17 cellular contexts compared by ENCODE assay signal in the genomic region with DNA sequence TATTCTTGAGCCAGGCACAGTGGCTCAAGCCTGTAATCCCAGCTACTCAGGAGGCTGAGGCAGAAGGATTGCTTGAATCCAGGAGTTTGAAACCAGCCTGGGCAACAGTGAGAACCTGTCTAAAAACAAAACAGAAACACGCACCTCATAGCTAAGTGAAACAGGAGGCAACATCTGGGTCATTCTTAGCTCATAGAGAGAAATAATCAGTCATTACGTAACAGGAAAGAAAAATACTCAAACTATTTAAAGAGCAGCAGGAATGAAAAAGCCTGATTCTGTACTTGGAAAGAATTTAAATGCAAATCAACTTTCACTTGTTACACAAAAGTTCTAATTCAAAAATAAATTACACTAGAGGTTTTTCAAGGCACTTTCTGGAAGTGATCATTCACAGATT. TPM values are rescaled to one million over a fixed set of nuclear protein-coding genes. Genes with fewer than 3 reads are reported as not detected.
DNase-seq lines count a peak whose midpoint lies in the region; ATAC-seq and TF ChIP-seq lines count a peak whose summit lies in the region.
"Had no signal": no experiment of that assay in that cellular context is flagged by ENCODE, and none has a peak within 500 bp of the region (broad histone marks: within the 10 kb centered on the region; RNA-seq: fewer than 3 reads in every experiment).

No MANE protein-coding gene starts in this region.

- no peak overlapping the region for H2AK9ac ChIP-seq in IMR-90 (replicated peaks; ENCODE audit: low read depth, low read length, poor library complexity)

- H3K23ac ChIP-seq in IMR-90 (ENCODE audit: low read depth, low read length) = no peak overlapping the region; the same call in 1 of the 2 replicates

- 0 out of 4 replicates have a peak, but pooled peaks cover 0 to under 1% of the 10 kb centered on the region in 2 experiments for H3K79me1 ChIP-seq in IMR-90 (ENCODE audit: low read depth in 1 of 2, low read length in 2 of 2)

- H2BK15ac ChIP-seq in IMR-90 (ENCODE audit: low read depth, low read length) = no peak overlapping the region

- H3K27ac ChIP-seq in IMR-90 (ENCODE audit: insufficient read depth, low read length) = no peak overlapping the region
- H3K27ac ChIP-seq: cardiac muscle cell, esophagus muscularis mucosa, stomach had no signal

- no peak overlapping the region for H3K9ac ChIP-seq in IMR-90 (ENCODE audit: low read depth, low read length)

- no peak overlapping the region for H2BK20ac ChIP-seq in IMR-90 (ENCODE audit: low read depth, low read length)

- ATAC-seq in IMR-90 (ENCODE audit: low read depth) = peak; percentile 19; the same call in 1 of the 2 replicates
- peak; percentile 12 for ATAC-seq in left lobe of liver
- ATAC-seq in HG03469 (IDR thresholded peaks at IDR 0.05; ENCODE audit: unreplicated experiment) = no peak

- no peak overlapping the region for H2AK5ac ChIP-seq in IMR-90 (ENCODE audit: low read depth, low read length)

- no peak overlapping the region for H3K4ac ChIP-seq in IMR-90 (ENCODE audit: low read depth, low read length)

- TF ChIP-seq CTCF in GM13976 (IDR thresholded peaks at IDR 0.05; ENCODE audit: borderline replicate concordance, control extremely low read depth, extremely low read depth, insufficient read depth, missing control alignments) = no peak
- no peak for TF ChIP-seq CTCF in IMR-90 (conservative IDR thresholded peaks at IDR 0.05; ENCODE audit: low read depth, low read length)

- H3K4me1 ChIP-seq in IMR-90 (ENCODE audit: control insufficient read depth, insufficient read depth, low read length) = peaks cover 3% of the 10 kb centered on the region

- DNase-seq in GM13976 (ENCODE audit: low spot score) (peak; percentile 40), IMR-90 (peak; percentile 68), amniotic epithelial cell (ENCODE audit: low read depth) (peak; percentile 54), left lobe of liver (ENCODE audit: low spot score) (no peak), NCI-H2081 treated with DMSO at 0.1 percent for 48 hours (lab: John Stamatoyannopoulos, UW) (no peak), posterior cingulate gyrus (no peak)
- DNase-seq in stimulated activated CD4-positive, alpha-beta T cell treated with anti-CD3 and anti-CD28 coated beads, Interleukin-2, amount 100 ng/mL, for 48 hours = no peak
- DNase-seq: activated CD4-positive, alpha-beta T cell treated with anti-CD3 and anti-CD28 coated beads, Interleukin-2, amount 10 ng/mL, durations not matched to agents 24 days and 14 days; activated gamma-delta T cell; CD4-positive, CD25-positive, alpha-beta regulatory T cell; immature natural killer cell; retina; stomach had no signal

- no peaks in the 10 kb centered on the region; the same call in 1 of the 2 replicates for H4K20me1 ChIP-seq in IMR-90 (ENCODE audit: insufficient read depth, low read length)

- BruUV-seq in IMR-90 (replicated peaks; lab: Mats Ljungman, UMichigan) = no TSS peak

- no peak overlapping the region for H2AFZ ChIP-seq in IMR-90 (replicated peaks; ENCODE audit: low read length, poor library complexity)

- H3K4me2 ChIP-seq in IMR-90 (ENCODE audit: low read depth, low read length) = peak overlapping the region; percentile 82

- H2BK5ac ChIP-seq in IMR-90 (ENCODE audit: low read depth, low read length, poor library complexity, severe bottlenecking) = no peak overlapping the region

- H4K8ac ChIP-seq in IMR-90 (ENCODE audit: low read depth in 2 of 2, low read length in 2 of 2) = 0 out of 4 replicates have a peak overlapping the region, but pooled peaks of 1 of the 2 experiments have one; percentile 38

- TF ChIP-seq RAD21 in IMR-90 (IDR thresholded peaks at IDR 0.05; ENCODE audit: low read length) = no peak

- intact Hi-C loops in IMR-90 (cut with micrococcal nuclease) (no loop called here), posterior cingulate gyrus (cut with DNase I) (loop anchor here (10.0 kb wide), 2 partner anchors 295 to 335 kb away; partner anchors contain the start of gene CA4)

- no peak overlapping the region for H3K56ac ChIP-seq in IMR-90 (ENCODE audit: extremely low read depth, insufficient read depth, low read length)

- H3K27me3 ChIP-seq in IMR-90 (ENCODE audit: control insufficient read depth, insufficient read depth, low read length) = no peaks in the 10 kb centered on the region
- H3K27me3 ChIP-seq: cardiac muscle cell, esophagus muscularis mucosa, stomach had no signal

- WGBS in IMR-90 (ENCODE audit: extremely low coverage in 2 of 2, insufficient read length in 1 of 2), 2 experiments = no CpG with 5 or more reads among the region's 2 CpGs

- peaks cover 3% of the 10 kb centered on the region for H3K9me1 ChIP-seq in IMR-90 (ENCODE audit: insufficient read depth, low read length)

- H3K14ac ChIP-seq in IMR-90 (replicated peaks; ENCODE audit: low read depth, low read length) = no peak overlapping the region

- dilution Hi-C loops in IMR-90 (cut with HindIII; ENCODE audit: low sequenced_read_pairs, unreplicated experiment) = no loop called here

- no peak overlapping the region for H4K91ac ChIP-seq in IMR-90 (ENCODE audit: insufficient read depth, low read depth, low read length)

- H3K36me3 ChIP-seq in IMR-90 (ENCODE audit: control insufficient read depth, insufficient read depth, low read length) = peaks cover under 1% of the 10 kb centered on the region; the same call in 1 of the 2 replicates
- H3K36me3 ChIP-seq: cardiac muscle cell, esophagus muscularis mucosa had no signal

- no peak overlapping the region for H4K5ac ChIP-seq in IMR-90 (ENCODE audit: low read depth, low read length)

- H2BK120ac ChIP-seq in IMR-90 (ENCODE audit: low read depth, low read length) = no peak overlapping the region

- TF ChIP-seq POLR2A in IMR-90 (IDR thresholded peaks at IDR 0.05; ENCODE audit: low read depth, low read length) = no peak

- CTCF ChIA-PET in IMR-90 (lab: Yijun Ruan, JAX) = no interaction called here

- H3K4me3 ChIP-seq in IMR-90 (ENCODE audit: insufficient read depth, low read depth, low read length) = no peak overlapping the region
- H3K4me3 ChIP-seq: cardiac muscle cell, esophagus muscularis mucosa, stomach had no signal

- H3K18ac ChIP-seq in IMR-90 (ENCODE audit: low read depth, low read length) = no peak overlapping the region

- H3K9me3 ChIP-seq in IMR-90 (ENCODE audit: control insufficient read depth, insufficient read depth, low read length) = no peaks in the 10 kb centered on the region
- H3K9me3 ChIP-seq: esophagus muscularis mucosa, stomach had no signal

- POLR2A ChIA-PET in IMR-90 (lab: Charles Lee; ENCODE audit: unreplicated experiment) = no interaction called here

- in situ Hi-C loops in GM13976 (cut with MboI; ENCODE audit: low sequenced_read_pairs, unreplicated experiment) (no loop called here), IMR-90 (cut with MboI; ENCODE audit: low sequenced_read_pairs) (no loop called here)

TF ChIP-seq in IMR-90, 13 proteins besides CTCF, POLR2A, EP300 and RAD21:
- TF ChIP-seq CEBPB (IDR thresholded peaks at IDR 0.05; ENCODE audit: low read depth, low read length) = peak; percentile 65
- no peak for TF ChIP-seq RFX5 (IDR thresholded peaks at IDR 0.05; ENCODE audit: low read depth, low read length)
- no peak for TF ChIP-seq SMC3 (IDR thresholded peaks at IDR 0.05; ENCODE audit: low read depth, low read length)
- TF ChIP-seq MAZ (IDR thresholded peaks at IDR 0.05; ENCODE audit: borderline replicate concordance, low read depth, low read length) = no peak

RNA-seq across cellular contexts. Expression of gene CHCT1, which starts 17.2 kb away (rescaled TPM):
- total RNA-seq in IMR-90 (2012; rRNA removed) (not detected in 2 replicates), left lobe of liver (not detected)
- not detected in 2 replicates for polyA plus RNA-seq in IMR-90 (2012; rRNA removed)
- polyA plus RNA-seq in IMR-90 (2012; cell fraction: cytosol; rRNA removed) = not detected in 2 replicates
- not detected in 2 replicates for polyA plus RNA-seq in IMR-90 (2012; cell fraction: nucleus; rRNA removed; ENCODE audit: low replicate concordance)
- total RNA-seq: activated CD4-positive, alpha-beta T cell treated with anti-CD3 and anti-CD28 coated beads, Interleukin-2, amount 10 ng/mL, durations not matched to agents 24 days and 14 days; cardiac muscle cell; CD4-positive, CD25-positive, alpha-beta regulatory T cell; esophagus muscularis mucosa; HT-29; stomach had no signal
- polyA plus RNA-seq: cardiac muscle cell; CD4-positive, CD25-positive, alpha-beta regulatory T cell; immature natural killer cell; stomach had no signal

RNA-seq across cellular contexts. Expression of gene USP32, which starts 47.6 kb away (rescaled TPM):
- 46.8 and 48.6 TPM in 2 replicates for total RNA-seq in IMR-90 (2012; rRNA removed)
- 16.2 and 16.8 TPM in 2 replicates for polyA plus RNA-seq in IMR-90 (2012; rRNA removed)
- polyA plus RNA-seq in IMR-90 (2012; cell fraction: cytosol; rRNA removed) = 3.5 and 6.9 TPM in 2 replicates
- 4.3 and 25.1 TPM in 2 replicates for polyA plus RNA-seq in IMR-90 (2012; cell fraction: nucleus; rRNA removed; ENCODE audit: low replicate concordance)
- total RNA-seq in left lobe of liver = 25.9 TPM

Comparison
In these comparisons a context has a peak if more than half of its experiments do, and no peak if none do; other contexts are left out.
1. DNase-seq: peak in GM13976 (single experiment), IMR-90 (single experiment) and amniotic epithelial cell (single experiment); none in left lobe of liver (single experiment), NCI-H2081 treated with DMSO at 0.1 percent for 48 hours (single experiment), stimulated activated CD4-positive, alpha-beta T cell treated with anti-CD3 and anti-CD28 coated beads, Interleukin-2, amount 100 ng/mL, for 48 hours (0 of 2) and posterior cingulate gyrus (0 of 10).